10 cellular contexts compared by ENCODE assay signal in the genomic region with DNA sequence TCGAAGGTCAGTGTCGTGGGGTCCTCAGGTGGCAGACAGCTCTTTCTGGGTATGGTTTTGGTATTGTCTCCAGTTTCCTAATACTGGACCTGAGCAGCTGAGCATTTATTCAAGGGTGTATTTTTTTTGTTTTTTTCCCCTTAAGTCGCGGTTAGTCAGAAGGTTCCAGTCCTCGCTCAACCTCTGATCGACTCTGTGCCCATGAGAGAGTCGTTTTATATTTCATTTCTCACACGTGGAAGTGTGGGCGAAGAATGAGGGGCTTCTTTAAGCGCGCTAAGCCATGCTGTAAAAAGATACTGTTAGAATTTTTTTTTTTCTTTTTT. TPM values are rescaled to one million over a fixed set of nuclear protein-coding genes. Genes with fewer than 3 reads are reported as not detected.
DNase-seq lines count a peak whose midpoint lies in the region; ATAC-seq and TF ChIP-seq lines count a peak whose summit lies in the region.
"Had no signal": no experiment of that assay in that cellular context is flagged by ENCODE, and none has a peak within 500 bp of the region (broad histone marks: within the 10 kb centered on the region; RNA-seq: fewer than 3 reads in every experiment).

No MANE protein-coding gene starts in this region.

- H3K36me3 ChIP-seq in mucosa of descending colon (ENCODE audit: low read depth): no peaks in the 10 kb centered on the region
- H3K36me3 ChIP-seq: HAP-1 had no signal

- H3K27ac Mint-ChIP-seq in activated T-cell treated with anti-CD3 and anti-CD28 coated beads, Interleukin-2, amount 50 U/mL, for 24 hours: no peak overlapping the region
- H3K27ac Mint-ChIP-seq in dendritic cell treated with granulocyte-macrophage colony-stimulating factor and Interleukin-4, amounts not matched to agents 40 ng/mL and 50 ng/mL, for 4 days: no peak overlapping the region
- H3K27ac Mint-ChIP-seq in type B pancreatic cell: peak overlapping the region; percentile 94
- H3K27ac Mint-ChIP-seq: CD4-positive, CD25-positive, alpha-beta regulatory T cell had no signal

- peaks cover 15% of the 10 kb centered on the region for H3K4me1 Mint-ChIP-seq in activated T-cell treated with anti-CD3 and anti-CD28 coated beads, Interleukin-2, amount 50 U/mL, for 24 hours (ENCODE audit: low read depth)
- H3K4me1 Mint-ChIP-seq in dendritic cell treated with granulocyte-macrophage colony-stimulating factor and Interleukin-4, amounts not matched to agents 40 ng/mL and 50 ng/mL, for 4 days (ENCODE audit: low read depth): peaks cover 14% of the 10 kb centered on the region
- H3K4me1 Mint-ChIP-seq in type B pancreatic cell (ENCODE audit: unreplicated experiment): peaks cover 25% of the 10 kb centered on the region

- TF ChIP-seq CTCF in mucosa of descending colon (IDR thresholded peaks at IDR 0.05) (no peak), type B pancreatic cell (conservative IDR thresholded peaks at IDR 0.05) (no peak)

- ATAC-seq in mucosa of descending colon: no peak
- ATAC-seq in GM19463 (IDR thresholded peaks at IDR 0.05; ENCODE audit: unreplicated experiment): no peak

- DNase-seq in activated T-cell treated with anti-CD3 and anti-CD28 coated beads, Interleukin-2, amount 50 U/mL, for 24 hours: no peak
- no peak for DNase-seq in activated T-cell treated with anti-CD3 and anti-CD28 coated beads, Interleukin-2, amount 50 U/mL, for 1 hour
- DNase-seq in mucosa of descending colon (no peak), type B pancreatic cell (ENCODE audit: extremely low spot score, unreplicated experiment) (no peak), mucosa of gallbladder (ENCODE audit: low spot score) (no peak)
- DNase-seq in activated naive CD4-positive, alpha-beta T cell (lab: John Stamatoyannopoulos, UW): no peak
- DNase-seq: CD4-positive, CD25-positive, alpha-beta regulatory T cell had no signal

- H3K4me1 ChIP-seq in mucosa of descending colon (ENCODE audit: low read depth): no peaks in the 10 kb centered on the region
- H3K4me1 ChIP-seq: HAP-1 had no signal

- peak overlapping the region; percentile 53 for H3K4me3 Mint-ChIP-seq in activated T-cell treated with anti-CD3 and anti-CD28 coated beads, Interleukin-2, amount 50 U/mL, for 24 hours
- peak overlapping the region; percentile 73 for H3K4me3 Mint-ChIP-seq in dendritic cell treated with granulocyte-macrophage colony-stimulating factor and Interleukin-4, amounts not matched to agents 40 ng/mL and 50 ng/mL, for 4 days
- H3K4me3 Mint-ChIP-seq in type B pancreatic cell: peak overlapping the region; percentile 99

- no peaks in the 10 kb centered on the region for H3K36me3 Mint-ChIP-seq in activated T-cell treated with anti-CD3 and anti-CD28 coated beads, Interleukin-2, amount 50 U/mL, for 24 hours (ENCODE audit: low read depth)
- no peaks in the 10 kb centered on the region for H3K36me3 Mint-ChIP-seq in dendritic cell treated with granulocyte-macrophage colony-stimulating factor and Interleukin-4, amounts not matched to agents 40 ng/mL and 50 ng/mL, for 4 days (ENCODE audit: low read depth)
- H3K36me3 Mint-ChIP-seq in type B pancreatic cell: no peaks in the 10 kb centered on the region
- H3K36me3 Mint-ChIP-seq: CD4-positive, CD25-positive, alpha-beta regulatory T cell had no signal

- H3K9me3 Mint-ChIP-seq in activated T-cell treated with anti-CD3 and anti-CD28 coated beads, Interleukin-2, amount 50 U/mL, for 24 hours: peaks cover 2% of the 10 kb centered on the region
- no peaks in the 10 kb centered on the region for H3K9me3 Mint-ChIP-seq in dendritic cell treated with granulocyte-macrophage colony-stimulating factor and Interleukin-4, amounts not matched to agents 40 ng/mL and 50 ng/mL, for 4 days
- no peaks in the 10 kb centered on the region for H3K9me3 Mint-ChIP-seq in type B pancreatic cell

- intact Hi-C loops in dendritic cell treated with granulocyte-macrophage colony-stimulating factor and Interleukin-4, amounts not matched to agents 40 ng/mL and 50 ng/mL, for 4 days (cut with micrococcal nuclease): no loop called here
- intact Hi-C loops in mucosa of descending colon (cut with DNase I, micrococcal nuclease): no loop called here

- H3K9me3 ChIP-seq in mucosa of descending colon: no peaks in the 10 kb centered on the region
- H3K9me3 ChIP-seq: HAP-1 had no signal

- H3K4me3 ChIP-seq in mucosa of descending colon: peak overlapping the region; percentile 27
- H3K4me3 ChIP-seq: HAP-1 had no signal

- H3K27me3 Mint-ChIP-seq in activated T-cell treated with anti-CD3 and anti-CD28 coated beads, Interleukin-2, amount 50 U/mL, for 24 hours: peaks cover 26% of the 10 kb centered on the region
- H3K27me3 Mint-ChIP-seq in dendritic cell treated with granulocyte-macrophage colony-stimulating factor and Interleukin-4, amounts not matched to agents 40 ng/mL and 50 ng/mL, for 4 days: peaks cover 31% of the 10 kb centered on the region
- peaks cover 3% of the 10 kb centered on the region for H3K27me3 Mint-ChIP-seq in type B pancreatic cell

RNA-seq across cellular contexts. Expression of gene MIPOL1, which starts 0.5 kb away (rescaled TPM):
- 10 to 100 TPM in 2 of 3 donors, 1 to 10 TPM in 1; 5.5 to 12.0 (median 11.7) TPM for total RNA-seq in mucosa of descending colon
- 6.0 and 14.5 TPM in 2 replicates for total RNA-seq in type B pancreatic cell (ENCODE audit: low replicate concordance)
- total RNA-seq in mucosa of gallbladder: 12.3 TPM
- total RNA-seq: CD4-positive, CD25-positive, alpha-beta regulatory T cell had no signal

RNA-seq across cellular contexts. Expression of gene SLC25A21, which starts 25.8 kb away (rescaled TPM):
- 1 to 10 TPM in 1 of 3 donors, under 1 TPM in 2; 0.31 to 1.4 (median 0.61) TPM for total RNA-seq in mucosa of descending colon
- 0.55 and 0.58 TPM in 2 replicates for total RNA-seq in type B pancreatic cell (ENCODE audit: low replicate concordance)
- 1.6 TPM for total RNA-seq in mucosa of gallbladder
- total RNA-seq: CD4-positive, CD25-positive, alpha-beta regulatory T cell had no signal
